15 cellular contexts compared by ENCODE assay signal in the genomic region with DNA sequence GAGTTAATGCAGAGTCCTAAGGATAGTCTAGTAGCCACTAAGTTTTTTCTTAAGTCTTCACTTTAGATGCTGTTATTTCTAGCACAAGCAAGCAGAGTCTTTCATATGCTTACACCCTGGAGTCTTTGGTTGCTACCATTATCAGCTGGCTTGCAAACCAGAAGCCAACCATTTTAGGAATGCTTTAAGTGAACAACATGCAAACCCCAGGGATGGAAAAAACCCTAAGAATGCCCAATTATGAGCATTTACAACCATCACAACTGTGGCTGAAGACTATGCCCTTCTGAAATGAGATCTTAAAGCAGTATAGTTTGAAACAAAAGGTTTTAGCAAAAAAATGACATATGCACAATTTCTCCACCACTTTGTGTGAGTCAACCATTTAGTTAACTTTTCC. TPM values are rescaled to one million over a fixed set of nuclear protein-coding genes. Genes with fewer than 3 reads are reported as not detected.
A peak's percentile ranks its signal among the peaks of the same experiment; 100 is the strongest.
DNase-seq lines count a peak whose midpoint lies in the region; ATAC-seq, FAIRE-seq and TF ChIP-seq lines count a peak whose summit lies in the region.
"Had no signal": no experiment of that assay in that cellular context is flagged by ENCODE, and none has a peak within 500 bp of the region (broad histone marks: within the 10 kb centered on the region; RNA-seq: fewer than 3 reads in every experiment).

No MANE protein-coding gene starts in this region.

- H2AFZ ChIP-seq in astrocyte (ENCODE audit: low read depth, low read length): no peak overlapping the region

- no peak for DNase-seq in activated CD4-positive, alpha-beta T cell treated with anti-CD3 and anti-CD28 coated beads for 36 hours
- no peak for DNase-seq in activated CD4-positive, alpha-beta T cell treated with anti-CD3 and anti-CD28 coated beads, Interleukin-2, amount 50 U/mL, for 1 hour
- DNase-seq in M059J (ENCODE audit: low read depth): peak; percentile 22
- DNase-seq in astrocyte (ENCODE audit: low read depth): no peak
- DNase-seq in psoas muscle: no peak
- no peak for DNase-seq in NCI-H226
- DNase-seq: central memory CD4-positive, alpha-beta T cell; NCI-H2171 treated with DMSO at 0.1 percent for 48 hours; sigmoid colon; tibial artery had no signal

- H3K27ac ChIP-seq in astrocyte (ENCODE audit: low read depth, low read length) (no peak overlapping the region), psoas muscle (peak overlapping the region; percentile 7)
- H3K27ac ChIP-seq: tibial artery had no signal

- H3K4me1 ChIP-seq in astrocyte (ENCODE audit: insufficient read depth, low read length): peaks cover 5% of the 10 kb centered on the region
- H3K4me1 ChIP-seq in psoas muscle: no peaks in the 10 kb centered on the region

- H3K4me3 ChIP-seq in astrocyte (ENCODE audit: insufficient read depth, low read depth, low read length) (no peak overlapping the region), psoas muscle (no peak overlapping the region)
- H3K4me3 ChIP-seq: tibial artery had no signal

- H3K27ac Mint-ChIP-seq in activated CD4-positive, alpha-beta T cell treated with anti-CD3 and anti-CD28 coated beads for 36 hours: peak overlapping the region; percentile 78
- no peak overlapping the region for H3K27ac Mint-ChIP-seq in astrocyte (ENCODE audit: unreplicated experiment)

- no peaks in the 10 kb centered on the region for H3K27me3 ChIP-seq in astrocyte (ENCODE audit: insufficient read depth, low read length)
- H3K27me3 ChIP-seq in psoas muscle (ENCODE audit: insufficient read depth in 3 of 3, low read length in 2 of 3): no peaks in the 10 kb centered on the region
- H3K27me3 ChIP-seq: sigmoid colon, tibial artery had no signal

- ATAC-seq in activated CD4-positive, alpha-beta T cell treated with anti-CD3 and anti-CD28 coated beads for 36 hours: no peak
- no peak for ATAC-seq in psoas muscle
- no peak for ATAC-seq in esophagus mucosa
- no peak for ATAC-seq in HG02840 (IDR thresholded peaks at IDR 0.05; ENCODE audit: low FRiP score, unreplicated experiment)
- ATAC-seq: Panc1 had no signal

- peak overlapping the region; percentile 36 for H3K4me3 Mint-ChIP-seq in activated CD4-positive, alpha-beta T cell treated with anti-CD3 and anti-CD28 coated beads for 36 hours
- H3K4me3 Mint-ChIP-seq in astrocyte (ENCODE audit: unreplicated experiment): no peak overlapping the region

- CTCF ChIA-PET in activated CD4-positive, alpha-beta T cell treated with anti-CD3 and anti-CD28 coated beads for 36 hours (lab: Charles Lee): interaction anchor here (0.9 kb wide), 1 partner anchor 8 kb away, joined by 3 read pairs; no protein-coding TSS in a partner anchor

- H3K9ac ChIP-seq in astrocyte (ENCODE audit: low read length): no peak overlapping the region

- intact Hi-C loops in activated CD4-positive, alpha-beta T cell treated with anti-CD3 and anti-CD28 coated beads for 36 hours (cut with DNase I, micrococcal nuclease): loop anchor here (5.0 to 10.0 kb wide), 6 partner anchors 177 to 1837 kb away; a partner anchor contains a TSS
- intact Hi-C loops in psoas muscle (cut with DNase I): loop anchor here (5.0 to 10.0 kb wide), 3 partner anchors 44 to 137 kb away; no protein-coding TSS in a partner anchor

- TF ChIP-seq CTCF in astrocyte (IDR thresholded peaks at IDR 0.05; ENCODE audit: insufficient read depth, low read depth, low read length): no peak
- no peak for TF ChIP-seq CTCF in psoas muscle (IDR thresholded peaks at IDR 0.05)

- no peaks in the 10 kb centered on the region for H3K36me3 ChIP-seq in astrocyte (ENCODE audit: insufficient read depth, low read length)
- H3K36me3 ChIP-seq in psoas muscle (ENCODE audit: insufficient read depth in 1 of 2, low read depth in 1 of 2): no peaks in the 10 kb centered on the region
- H3K36me3 ChIP-seq: sigmoid colon, tibial artery had no signal

- peaks cover 37% of the 10 kb centered on the region for H3K79me2 ChIP-seq in astrocyte (ENCODE audit: insufficient read depth, low read length)

- POLR2A ChIA-PET in activated CD4-positive, alpha-beta T cell treated with anti-CD3 and anti-CD28 coated beads for 36 hours (lab: Charles Lee): interaction anchor here (0.8 kb wide), 1 partner anchor 72 kb away, joined by 7 read pairs; no protein-coding TSS in a partner anchor

- H3K4me2 ChIP-seq in astrocyte (ENCODE audit: low read length): peak overlapping the region; percentile 86

- peaks cover 42% of the 10 kb centered on the region for H3K36me3 Mint-ChIP-seq in activated CD4-positive, alpha-beta T cell treated with anti-CD3 and anti-CD28 coated beads for 36 hours (ENCODE audit: low read depth)
- peaks cover 2% of the 10 kb centered on the region for H3K36me3 Mint-ChIP-seq in astrocyte (ENCODE audit: low read depth, unreplicated experiment)

- peak; percentile 92 for FAIRE-seq in astrocyte (lab: Jason Lieb, UNC)
- FAIRE-seq: keratinocyte, TTC549 had no signal

- H3K4me1 Mint-ChIP-seq in activated CD4-positive, alpha-beta T cell treated with anti-CD3 and anti-CD28 coated beads for 36 hours: peaks cover 45% of the 10 kb centered on the region
- peaks cover 30% of the 10 kb centered on the region for H3K4me1 Mint-ChIP-seq in astrocyte (ENCODE audit: low read depth, unreplicated experiment)

- no peaks in the 10 kb centered on the region for H3K9me3 ChIP-seq in astrocyte (ENCODE audit: insufficient read depth, low read depth, low read length)
- no peaks in the 10 kb centered on the region for H3K9me3 ChIP-seq in psoas muscle
- H3K9me3 ChIP-seq: sigmoid colon, tibial artery had no signal

- H3K27me3 Mint-ChIP-seq in activated CD4-positive, alpha-beta T cell treated with anti-CD3 and anti-CD28 coated beads for 36 hours: no peaks in the 10 kb centered on the region
- no peaks in the 10 kb centered on the region for H3K27me3 Mint-ChIP-seq in astrocyte (ENCODE audit: low read depth, unreplicated experiment)

- no peaks in the 10 kb centered on the region for H4K20me1 ChIP-seq in astrocyte (ENCODE audit: insufficient read depth, low read length)

- H3K9me3 Mint-ChIP-seq in activated CD4-positive, alpha-beta T cell treated with anti-CD3 and anti-CD28 coated beads for 36 hours (ENCODE audit: low read depth): peaks cover 1% of the 10 kb centered on the region
- no peaks in the 10 kb centered on the region for H3K9me3 Mint-ChIP-seq in astrocyte (ENCODE audit: unreplicated experiment)

RNA-seq across cellular contexts. Expression of a gene that starts 6.6 kb away (rescaled TPM):
- total RNA-seq in activated CD4-positive, alpha-beta T cell treated with anti-CD3 and anti-CD28 coated beads for 36 hours: 10 to 100 TPM; 76.6 to 89.9 TPM
- total RNA-seq in M059J (2014; rRNA removed; shearing (Covaris generic)): 46.7 and 62.4 TPM in 2 replicates
- total RNA-seq in astrocyte: 40.4 and 46.0 TPM in 2 replicates
- total RNA-seq in psoas muscle: 100 to 1,000 TPM in 3 of 4 donors, 10 to 100 TPM in 1; 57.5 to 129 (median 121) TPM
- 10 to 100 TPM; 11.0 to 91.2 (median 45.5) TPM for polyA plus RNA-seq in psoas muscle
- 47.6 TPM for total RNA-seq in esophagus mucosa
